Comparison of ENCODE assay signal across 15 cellular contexts in the genomic region with DNA sequence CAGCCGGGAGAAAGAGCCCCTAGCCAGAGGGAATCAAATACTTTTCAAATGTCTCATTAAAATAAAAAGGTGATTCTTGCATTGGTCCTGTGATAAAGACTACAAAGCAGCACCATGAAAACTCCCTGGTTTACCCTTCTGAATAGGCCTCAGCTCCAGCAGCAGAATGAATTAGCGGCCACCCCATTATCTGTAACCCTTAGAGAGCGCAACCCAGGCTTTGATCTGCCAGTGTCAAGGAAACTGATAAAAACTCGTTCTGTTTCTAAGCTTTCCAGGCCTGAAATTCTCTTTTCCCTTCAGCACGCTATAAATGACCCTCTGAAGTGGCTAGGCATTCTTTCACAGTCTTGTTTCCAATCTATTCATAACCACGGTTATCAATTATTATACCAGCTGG.
"Had no signal": no experiment of that assay in that cellular context is flagged by ENCODE, and none has a peak within 500 bp of the region (broad histone marks: within the 10 kb centered on the region; RNA-seq: fewer than 3 reads in every experiment).

No MANE protein-coding gene starts in this region.

- H3K27ac ChIP-seq: brain microvascular endothelial cell, gastrocnemius medialis, left lung, ovary, thoracic aorta had no signal

- H3K27ac Mint-ChIP-seq: activated CD8-positive, alpha-beta T cell treated with anti-CD3 and anti-CD28 coated beads for 36 hours; activated naive CD8-positive, alpha-beta T cell treated with anti-CD3 and anti-CD28 coated beads for 36 hours; memory B cell; natural killer cell treated with Interleukin-12 subunit alpha and Interleukin-12 subunit beta and Interleukin-15 and Interleukin-18, amount 100 ng/mL, for 72 hours; T-helper 17 cell had no signal

- DNase-seq: activated CD4-positive, alpha-beta T cell treated with anti-CD3 and anti-CD28 coated beads for 4 hours; activated CD8-positive, alpha-beta T cell treated with anti-CD3 and anti-CD28 coated beads for 36 hours; activated naive CD8-positive, alpha-beta T cell treated with anti-CD3 and anti-CD28 coated beads for 36 hours; brain microvascular endothelial cell; cerebellar nuclear complex; left lung; ovary; stimulated activated CD4-positive, alpha-beta T cell treated with anti-CD3 and anti-CD28 coated beads, Interleukin-12 subunit alpha, Interleukin-12 subunit beta, amount 100 ng/mL, for 4 hours; stimulated activated CD4-positive, alpha-beta T cell treated with anti-CD3 and anti-CD28 coated beads, Interleukin-2, amount 100 ng/mL, for 24 hours; T-helper 17 cell had no signal

- H3K9me3 ChIP-seq: gastrocnemius medialis, left lung, ovary, thoracic aorta had no signal

- H3K27me3 ChIP-seq: brain microvascular endothelial cell, gastrocnemius medialis, left lung, ovary had no signal

- FAIRE-seq: islet of Langerhans had no signal

- H3K4me1 Mint-ChIP-seq: activated naive CD8-positive, alpha-beta T cell treated with anti-CD3 and anti-CD28 coated beads for 36 hours; memory B cell; T-helper 17 cell had no signal

- H3K9me3 Mint-ChIP-seq: activated CD8-positive, alpha-beta T cell treated with anti-CD3 and anti-CD28 coated beads for 36 hours; activated naive CD8-positive, alpha-beta T cell treated with anti-CD3 and anti-CD28 coated beads for 36 hours had no signal

- H3K36me3 ChIP-seq: brain microvascular endothelial cell, gastrocnemius medialis, left lung, ovary, thoracic aorta had no signal

- H3K4me1 ChIP-seq: left lung had no signal

- H3K36me3 Mint-ChIP-seq: activated naive CD8-positive, alpha-beta T cell treated with anti-CD3 and anti-CD28 coated beads for 36 hours; memory B cell; natural killer cell treated with Interleukin-12 subunit alpha and Interleukin-12 subunit beta and Interleukin-15 and Interleukin-18, amount 100 ng/mL, for 72 hours had no signal

- H3K4me3 ChIP-seq: gastrocnemius medialis, left lung, ovary, thoracic aorta had no signal

- H3K27me3 Mint-ChIP-seq: activated CD8-positive, alpha-beta T cell treated with anti-CD3 and anti-CD28 coated beads for 36 hours; activated naive CD8-positive, alpha-beta T cell treated with anti-CD3 and anti-CD28 coated beads for 36 hours; T-helper 17 cell had no signal

- H3K4me3 Mint-ChIP-seq: activated CD8-positive, alpha-beta T cell treated with anti-CD3 and anti-CD28 coated beads for 36 hours; activated naive CD8-positive, alpha-beta T cell treated with anti-CD3 and anti-CD28 coated beads for 36 hours; memory B cell; natural killer cell treated with Interleukin-12 subunit alpha and Interleukin-12 subunit beta and Interleukin-15 and Interleukin-18, amount 100 ng/mL, for 72 hours; T-helper 17 cell had no signal
